ENCODE assay signal across 19 cellular contexts in genomic region chr10:77252380-77252779, GRCh38.
DNase-seq lines count a peak whose midpoint lies in the region; ATAC-seq and TF ChIP-seq lines count a peak whose summit lies in the region.
"Had no signal": no experiment of that assay in that cellular context is flagged by ENCODE, and none has a peak within 500 bp of the region (broad histone marks: within the 10 kb centered on the region; RNA-seq: fewer than 3 reads in every experiment).

No MANE protein-coding gene starts in this region.

- peak overlapping the region; percentile 54 to 89 for H3K27ac Mint-ChIP-seq in effector memory CD8-positive, alpha-beta T cell
- H3K27ac Mint-ChIP-seq in activated T-cell treated with anti-CD3 and anti-CD28 coated beads, Interleukin-2, amount 50 U/mL, for 72 hours = no peak overlapping the region
- H3K27ac Mint-ChIP-seq in activated CD4-positive, alpha-beta T cell treated with anti-CD3 and anti-CD28 coated beads for 36 hours = no peak overlapping the region
- H3K27ac Mint-ChIP-seq: CD4-positive, CD25-positive, alpha-beta regulatory T cell; GM23338 had no signal

- no peaks in the 10 kb centered on the region for H3K9me3 ChIP-seq in IMR-90 (ENCODE audit: control insufficient read depth, insufficient read depth, low read length)
- no peaks in the 10 kb centered on the region for H3K9me3 ChIP-seq in trophoblast cell (ENCODE audit: insufficient read depth, low read depth, low read length)
- H3K9me3 ChIP-seq: BE2C had no signal

- H2BK12ac ChIP-seq in trophoblast cell (ENCODE audit: low read length) = no peak overlapping the region

- H3K9me1 ChIP-seq in IMR-90 (ENCODE audit: insufficient read depth, low read length) = peaks cover 8% of the 10 kb centered on the region; the same call in 1 of the 2 replicates

- H3K9me3 Mint-ChIP-seq in effector memory CD8-positive, alpha-beta T cell = peaks cover 0 to 2% of the 10 kb centered on the region in 2 donors
- peaks cover 2 to 3% of the 10 kb centered on the region in 2 donors for H3K9me3 Mint-ChIP-seq in activated T-cell treated with anti-CD3 and anti-CD28 coated beads, Interleukin-2, amount 50 U/mL, for 72 hours
- H3K9me3 Mint-ChIP-seq in activated CD4-positive, alpha-beta T cell treated with anti-CD3 and anti-CD28 coated beads for 36 hours (ENCODE audit: low read depth) = peaks cover 2% of the 10 kb centered on the region
- H3K9me3 Mint-ChIP-seq: GM23338, HFFc6 had no signal

- H2BK15ac ChIP-seq in IMR-90 (ENCODE audit: low read depth, low read length) = no peak overlapping the region

- H2AK5ac ChIP-seq in IMR-90 (ENCODE audit: low read depth, low read length) (no peak overlapping the region), trophoblast cell (ENCODE audit: low read length) (no peak overlapping the region)

- no peaks in the 10 kb centered on the region for H3K36me3 ChIP-seq in IMR-90 (ENCODE audit: control insufficient read depth, insufficient read depth, low read length)
- H3K36me3 ChIP-seq in trophoblast cell (ENCODE audit: control insufficient read depth in 1 of 2, insufficient read depth in 2 of 2, low read length in 2 of 2) = peaks cover 2 to 6% of the 10 kb centered on the region in 2 experiments
- H3K36me3 ChIP-seq: BE2C had no signal

- H4K5ac ChIP-seq in IMR-90 (ENCODE audit: low read depth, low read length) = no peak overlapping the region

- no peak overlapping the region for H4K12ac ChIP-seq in trophoblast cell (ENCODE audit: low read depth, low read length)

- H2BK5ac ChIP-seq in IMR-90 (ENCODE audit: low read depth, low read length, poor library complexity, severe bottlenecking) = no peak overlapping the region
- H2BK5ac ChIP-seq in trophoblast cell (ENCODE audit: low read depth, low read length, poor library complexity) = no peak overlapping the region

- no peak overlapping the region for H2AFZ ChIP-seq in IMR-90 (replicated peaks; ENCODE audit: low read length, poor library complexity)
- H2AFZ ChIP-seq in trophoblast cell (ENCODE audit: insufficient read depth, low read length, poor library complexity) = no peak overlapping the region
- H2AFZ ChIP-seq: GM23338 had no signal

- no peaks in the 10 kb centered on the region for H3K79me1 ChIP-seq in IMR-90 (ENCODE audit: low read depth in 1 of 2, low read length in 2 of 2)
- H3K79me1 ChIP-seq in trophoblast cell (ENCODE audit: low read length) = peaks cover 19% of the 10 kb centered on the region

- no CpG with 5 or more reads among the region's 2 CpGs for WGBS in IMR-90 (ENCODE audit: extremely low coverage in 2 of 2, insufficient read length in 1 of 2), 2 experiments
- WGBS in trophoblast cell (ENCODE audit: extremely low coverage, insufficient coverage, insufficient read length) = no CpG with 5 or more reads among the region's 2 CpGs

- peak overlapping the region; percentile 44; the same call in 1 of the 2 replicates for H3K14ac ChIP-seq in IMR-90 (replicated peaks; ENCODE audit: low read depth, low read length)
- no peak overlapping the region for H3K14ac ChIP-seq in trophoblast cell (ENCODE audit: low read length)

- no peak overlapping the region for H3K4me3 Mint-ChIP-seq in effector memory CD8-positive, alpha-beta T cell
- H3K4me3 Mint-ChIP-seq in activated T-cell treated with anti-CD3 and anti-CD28 coated beads, Interleukin-2, amount 50 U/mL, for 72 hours = no peak overlapping the region
- H3K4me3 Mint-ChIP-seq in activated CD4-positive, alpha-beta T cell treated with anti-CD3 and anti-CD28 coated beads for 36 hours = no peak overlapping the region
- H3K4me3 Mint-ChIP-seq: CD4-positive, CD25-positive, alpha-beta regulatory T cell; GM23338; HFFc6 had no signal

- H4K8ac ChIP-seq in IMR-90 (ENCODE audit: low read depth in 2 of 2, low read length in 2 of 2) (no peak overlapping the region), trophoblast cell (ENCODE audit: low read depth, low read length) (no peak overlapping the region)

- no peak overlapping the region for H2AK9ac ChIP-seq in IMR-90 (replicated peaks; ENCODE audit: low read depth, low read length, poor library complexity)

- no TSS peak for BruUV-seq in IMR-90 (replicated peaks; lab: Mats Ljungman, UMichigan)

- CTCF ChIA-PET in IMR-90 (lab: Yijun Ruan, JAX) = interaction anchor here (0.7 to 1.2 kb wide), 4 partner anchors 15 to 389 kb away, joined by 3 to 4 read pairs (median 4); no protein-coding TSS in a partner anchor
- CTCF ChIA-PET in activated CD4-positive, alpha-beta T cell treated with anti-CD3 and anti-CD28 coated beads for 36 hours (lab: Charles Lee) = interaction anchor here (0.6 kb wide), 1 partner anchor 455 kb away, joined by 3 read pairs; no protein-coding TSS in a partner anchor

- H3K4me1 ChIP-seq in IMR-90 (ENCODE audit: control insufficient read depth, insufficient read depth, low read length) = peaks cover 5% of the 10 kb centered on the region
- peaks cover 2 to 7% of the 10 kb centered on the region in 2 experiments for H3K4me1 ChIP-seq in trophoblast cell (ENCODE audit: control insufficient read depth in 1 of 2, insufficient read depth in 2 of 2, low read length in 2 of 2)

- H3K79me2 ChIP-seq in trophoblast cell (ENCODE audit: control insufficient read depth, insufficient read depth, low read length, poor library complexity) = no peaks in the 10 kb centered on the region

- no peak overlapping the region for H2BK20ac ChIP-seq in IMR-90 (ENCODE audit: low read depth, low read length)

- no peaks in the 10 kb centered on the region for H3K36me3 Mint-ChIP-seq in effector memory CD8-positive, alpha-beta T cell (ENCODE audit: insufficient read depth)
- peaks cover 0 to 2% of the 10 kb centered on the region in 2 donors for H3K36me3 Mint-ChIP-seq in activated T-cell treated with anti-CD3 and anti-CD28 coated beads, Interleukin-2, amount 50 U/mL, for 72 hours (ENCODE audit: insufficient read depth in 2 of 2)
- H3K36me3 Mint-ChIP-seq in activated CD4-positive, alpha-beta T cell treated with anti-CD3 and anti-CD28 coated beads for 36 hours (ENCODE audit: low read depth) = no peaks in the 10 kb centered on the region
- H3K36me3 Mint-ChIP-seq: CD4-positive, CD25-positive, alpha-beta regulatory T cell had no signal

- H4K91ac ChIP-seq in IMR-90 (ENCODE audit: insufficient read depth, low read depth, low read length) (no peak overlapping the region), trophoblast cell (ENCODE audit: low read depth, low read length) (peak overlapping the region; percentile 29)

- H3K4me3 ChIP-seq in IMR-90 (ENCODE audit: insufficient read depth, low read depth, low read length) (no peak overlapping the region), trophoblast cell (ENCODE audit: low read depth, low read length) (no peak overlapping the region)
- H3K4me3 ChIP-seq: GM12878, GM23338 had no signal

- in situ Hi-C loops in IMR-90 (cut with MboI; ENCODE audit: low sequenced_read_pairs) = loop anchor here (5.0 kb wide), 1 partner anchor 390 kb away; no protein-coding TSS in a partner anchor

- TF ChIP-seq POLR2A in IMR-90 (IDR thresholded peaks at IDR 0.05; ENCODE audit: low read depth, low read length) = no peak

- H3K27ac ChIP-seq in IMR-90 (ENCODE audit: insufficient read depth, low read length) (no peak overlapping the region), trophoblast cell (ENCODE audit: low read depth, low read length) (no peak overlapping the region)

- ATAC-seq in IMR-90 (ENCODE audit: low read depth) = no peak
- ATAC-seq in effector memory CD8-positive, alpha-beta T cell (replicated peaks) = no peak
- ATAC-seq in activated T-cell treated with anti-CD3 and anti-CD28 coated beads, Interleukin-2, amount 50 U/mL, for 72 hours (replicated peaks in 1 of 2) = no peak
- no peak for ATAC-seq in activated CD4-positive, alpha-beta T cell treated with anti-CD3 and anti-CD28 coated beads for 36 hours
- ATAC-seq: GM12878, GM23338 had no signal

- H3K4me1 Mint-ChIP-seq in effector memory CD8-positive, alpha-beta T cell (ENCODE audit: low read depth in 2 of 2) = peaks cover 13 to 15% of the 10 kb centered on the region in 2 donors
- no peaks in the 10 kb centered on the region for H3K4me1 Mint-ChIP-seq in activated T-cell treated with anti-CD3 and anti-CD28 coated beads, Interleukin-2, amount 50 U/mL, for 72 hours (ENCODE audit: low read depth)
- no peaks in the 10 kb centered on the region for H3K4me1 Mint-ChIP-seq in activated CD4-positive, alpha-beta T cell treated with anti-CD3 and anti-CD28 coated beads for 36 hours
- H3K4me1 Mint-ChIP-seq: CD4-positive, CD25-positive, alpha-beta regulatory T cell had no signal

- dilution Hi-C loops in IMR-90 (cut with HindIII; ENCODE audit: low sequenced_read_pairs, unreplicated experiment) = no loop called here

- H3K27me3 ChIP-seq in IMR-90 (ENCODE audit: control insufficient read depth, insufficient read depth, low read length) = no peaks in the 10 kb centered on the region
- no peaks in the 10 kb centered on the region for H3K27me3 ChIP-seq in trophoblast cell (ENCODE audit: insufficient read depth, low read length)
- H3K27me3 ChIP-seq: BE2C had no signal

- H2BK120ac ChIP-seq in IMR-90 (ENCODE audit: low read depth, low read length) (peak overlapping the region; percentile 32; the same call in 1 of the 2 replicates), trophoblast cell (ENCODE audit: insufficient read depth, low read length, poor library complexity) (no peak overlapping the region)

- TF ChIP-seq RAD21 in IMR-90 (IDR thresholded peaks at IDR 0.05; ENCODE audit: low read length) = no peak

- H3K4ac ChIP-seq in IMR-90 (ENCODE audit: low read depth, low read length) (peak overlapping the region; percentile 49; the same call in 1 of the 2 replicates), trophoblast cell (ENCODE audit: low read depth, low read length) (no peak overlapping the region)

- no peak for DNase-seq in IMR-90
- DNase-seq in effector memory CD8-positive, alpha-beta T cell = no peak
- DNase-seq in trophoblast cell = no peak
- no peak for DNase-seq in HK-2 (ENCODE audit: unreplicated experiment)
- DNase-seq in activated T-cell treated with anti-CD3 and anti-CD28 coated beads, Interleukin-2, amount 50 U/mL, for 72 hours = no peak
- DNase-seq in activated CD4-positive, alpha-beta T cell treated with anti-CD3 and anti-CD28 coated beads for 36 hours = no peak
- DNase-seq: ACHN; BE2C; C1 segment of cervical spinal cord; CD4-positive, CD25-positive, alpha-beta regulatory T cell; CD8-positive, alpha-beta memory T cell; COR-L47; DMS 273 treated with DMSO at 0.1 percent for 48 hours; DND-41; EL; HCEC 1CT; HFFc6 had no signal

- H3K9ac ChIP-seq in IMR-90 (ENCODE audit: low read depth, low read length) (no peak overlapping the region), trophoblast cell (ENCODE audit: low read length) (no peak overlapping the region)

- no peak overlapping the region for H3K56ac ChIP-seq in IMR-90 (ENCODE audit: extremely low read depth, insufficient read depth, low read length)

- H3K4me2 ChIP-seq in IMR-90 (ENCODE audit: low read depth, low read length) (no peak overlapping the region), trophoblast cell (ENCODE audit: low read length) (no peak overlapping the region)
- H3K4me2 ChIP-seq: GM23338 had no signal

- intact Hi-C loops in IMR-90 (cut with micrococcal nuclease) = loop anchor here (5.0 to 10.0 kb wide), 3 partner anchors 140 to 460 kb away; no protein-coding TSS in a partner anchor
- intact Hi-C loops in activated CD4-positive, alpha-beta T cell treated with anti-CD3 and anti-CD28 coated beads for 36 hours (cut with DNase I, micrococcal nuclease) = loop anchor here in 1 of 2 experiments (5.0 kb wide), 1 partner anchor 390 kb away; no protein-coding TSS in a partner anchor

- H3K23ac ChIP-seq in IMR-90 (ENCODE audit: low read depth, low read length) (0 out of 2 replicates have a peak overlapping the region, but pooled peaks have one; percentile 8), trophoblast cell (ENCODE audit: low read length) (no peak overlapping the region)

- H3K27me3 Mint-ChIP-seq in effector memory CD8-positive, alpha-beta T cell = no peaks in the 10 kb centered on the region
- no peaks in the 10 kb centered on the region for H3K27me3 Mint-ChIP-seq in activated T-cell treated with anti-CD3 and anti-CD28 coated beads, Interleukin-2, amount 50 U/mL, for 72 hours (ENCODE audit: low read depth)
- no peaks in the 10 kb centered on the region for H3K27me3 Mint-ChIP-seq in activated CD4-positive, alpha-beta T cell treated with anti-CD3 and anti-CD28 coated beads for 36 hours
- H3K27me3 Mint-ChIP-seq: CD4-positive, CD25-positive, alpha-beta regulatory T cell had no signal

- no peak overlapping the region for H3K18ac ChIP-seq in IMR-90 (ENCODE audit: low read depth, low read length)
- H3K18ac ChIP-seq in trophoblast cell (ENCODE audit: low read length) = peak overlapping the region; percentile 5

- POLR2A ChIA-PET in IMR-90 (lab: Charles Lee; ENCODE audit: unreplicated experiment) = no interaction called here
- POLR2A ChIA-PET in activated CD4-positive, alpha-beta T cell treated with anti-CD3 and anti-CD28 coated beads for 36 hours (lab: Charles Lee) = no interaction called here

- no peak for TF ChIP-seq CTCF in IMR-90 (conservative IDR thresholded peaks at IDR 0.05; ENCODE audit: low read depth, low read length)

- no peaks in the 10 kb centered on the region for H4K20me1 ChIP-seq in IMR-90 (ENCODE audit: insufficient read depth, low read length)

Comparison
In these comparisons a context has a peak if more than half of its experiments do, and no peak if none do; other contexts are left out.
1. H3K27ac Mint-ChIP-seq: peak in effector memory CD8-positive, alpha-beta T cell (2 of 2); none in activated T-cell treated with anti-CD3 and anti-CD28 coated beads, Interleukin-2, amount 50 U/mL, for 72 hours (single experiment) and activated CD4-positive, alpha-beta T cell treated with anti-CD3 and anti-CD28 coated beads for 36 hours (single experiment).